ENCODE assay signal across 18 cellular contexts in genomic region chr6:38459291-38459690, GRCh38.
A peak's percentile ranks its signal among the peaks of the same experiment; 100 is the strongest.
DNase-seq lines count a peak whose midpoint lies in the region; ATAC-seq, FAIRE-seq and TF ChIP-seq lines count a peak whose summit lies in the region.
"Had no signal": no experiment of that assay in that cellular context is flagged by ENCODE, and none has a peak within 500 bp of the region (broad histone marks: within the 10 kb centered on the region; RNA-seq: fewer than 3 reads in every experiment).

No MANE protein-coding gene starts in this region.

- H3K4me3 ChIP-seq in bronchial epithelial cell (ENCODE audit: low read depth, low read length) (no peak overlapping the region), vagina (no peak overlapping the region)
- H3K4me3 ChIP-seq: cardiac muscle cell, heart left ventricle, PC-9 had no signal

- H3K9me3 ChIP-seq in vagina, result no peaks in the 10 kb centered on the region

- intact Hi-C loops in vagina (cut with DNase I), result no loop called here

- no peaks in the 10 kb centered on the region for H3K4me1 ChIP-seq in vagina
- H3K4me1 ChIP-seq: heart left ventricle had no signal

- no peak overlapping the region for H3K27ac ChIP-seq in vagina
- H3K27ac ChIP-seq: cardiac muscle cell, heart left ventricle, PC-9 had no signal

- no peak for ATAC-seq in HG02571 (IDR thresholded peaks at IDR 0.05; ENCODE audit: unreplicated experiment)
- ATAC-seq: heart left ventricle, WTC11 had no signal

- peak; percentile 86 for FAIRE-seq in D721Med (lab: Jason Lieb, UNC)
- FAIRE-seq in bronchial epithelial cell (lab: Jason Lieb, UNC), result no peak

- DNase-seq in D721Med (ENCODE audit: insufficient read length, low spot score), result no peak
- peak; percentile 12 for DNase-seq in LHCN-M2 (ENCODE audit: low read depth)
- peak; percentile 23 for DNase-seq in bronchial epithelial cell (ENCODE audit: low read depth)
- DNase-seq in iris pigment epithelial cell (ENCODE audit: low read depth), result peak; percentile 79
- no peak for DNase-seq in vagina (ENCODE audit: extremely low spot score in 2 of 2)
- DNase-seq in activated CD4-positive, alpha-beta T cell treated with anti-CD3 and anti-CD28 coated beads for 4 hours, result no peak
- DNase-seq in CD1c-positive myeloid dendritic cell (ENCODE audit: extremely low spot score), result no peak
- DNase-seq: activated T-cell treated with anti-CD3 and anti-CD28 coated beads, Interleukin-2, amount 50 U/mL, for 48 hours; erythroblast; heart left ventricle; immature natural killer cell; NCI-H1417 treated with DMSO at 0.1 percent for 48 hours; NCI-H2171; NCI-H774; PC-9 had no signal

- TF ChIP-seq CTCF in D721Med (IDR thresholded peaks at IDR 0.05; ENCODE audit: insufficient read depth, missing control alignments) (no peak), bronchial epithelial cell (IDR thresholded peaks at IDR 0.05; ENCODE audit: insufficient read depth, low read length, severe bottlenecking) (no peak), vagina (IDR thresholded peaks at IDR 0.05) (no peak)

- no peak for TF ChIP-seq POLR2A in vagina (IDR thresholded peaks at IDR 0.05)

- H3K27me3 ChIP-seq in bronchial epithelial cell (ENCODE audit: control insufficient read depth, insufficient read depth, low read length), result no peaks in the 10 kb centered on the region
- H3K27me3 ChIP-seq in vagina, result no peaks in the 10 kb centered on the region
- H3K27me3 ChIP-seq: cardiac muscle cell, heart left ventricle had no signal

- H3K36me3 ChIP-seq in bronchial epithelial cell (ENCODE audit: control insufficient read depth, insufficient read depth, low read length) (no peaks in the 10 kb centered on the region), vagina (no peaks in the 10 kb centered on the region)
- H3K36me3 ChIP-seq: cardiac muscle cell, heart left ventricle had no signal

Comparison
In these comparisons a context has a peak if more than half of its experiments do, and no peak if none do; other contexts are left out.
1. DNase-seq: peak in LHCN-M2 (single experiment), bronchial epithelial cell (single experiment) and iris pigment epithelial cell (single experiment); none in D721Med (single experiment), vagina (0 of 2), activated CD4-positive, alpha-beta T cell treated with anti-CD3 and anti-CD28 coated beads for 4 hours (0 of 2) and CD1c-positive myeloid dendritic cell (single experiment).